In genomic region chr15:101010781-101011180, GRCh38 we compare ENCODE assay signal across 13 cellular contexts.
"Had no signal": no experiment of that assay in that cellular context is flagged by ENCODE, and none has a peak within 500 bp of the region (broad histone marks: within the 10 kb centered on the region; RNA-seq: fewer than 3 reads in every experiment).

No MANE protein-coding gene starts in this region.

- DNase-seq: activated B cell treated with CpG ODN at 0.5 μM for 24 hours; activated CD4-positive, alpha-beta T cell treated with anti-CD3 and anti-CD28 coated beads, Interleukin-2, amount 10 ng/mL, durations not matched to agents 24 days and 14 days; activated naive CD4-positive, alpha-beta T cell treated with anti-CD3 and anti-CD28 coated beads, Interleukin-2, amount 10 ng/mL, durations not matched to agents 7 days and 5 days; caudate nucleus; endodermal cell; immature natural killer cell; left cardiac atrium; mammary epithelial cell; natural killer cell; nucleus accumbens; stimulated activated CD4-positive, alpha-beta T cell treated with anti-CD3 and anti-CD28 coated beads, Interleukin-4, amount 100 ng/mL, for 1 hour; stimulated activated naive CD8-positive, alpha-beta T cell treated with anti-CD3 and anti-CD28 coated beads, Interleukin-15, amount 100 ng/mL, for 72 hours; T-helper 17 cell had no signal

- ATAC-seq: left cardiac atrium; natural killer cell; stimulated activated naive CD8-positive, alpha-beta T cell treated with anti-CD3 and anti-CD28 coated beads, Interleukin-15, amount 100 ng/mL, for 72 hours; T-helper 17 cell had no signal
